In genomic region chr15:56202737-56203136, GRCh38 we compare ENCODE assay signal across 1 cellular context.
TF ChIP-seq lines count a peak whose summit lies in the region.

No MANE protein-coding gene starts in this region.

TF ChIP-seq in GM23338, 12 proteins besides CTCF, POLR2A, EP300 and RAD21 (continued from another document):
- TF ChIP-seq ZNF462 (CRISPR knock-in tag; IDR thresholded peaks at IDR 0.05) (no peak), JUNB (IDR thresholded peaks at IDR 0.05; ENCODE audit: unreplicated experiment) (no peak), POLR2AphosphoS5 (IDR thresholded peaks at IDR 0.05; ENCODE audit: low read depth) (no peak), ZNF331 (CRISPR knock-in tag; IDR thresholded peaks at IDR 0.05; ENCODE audit: low read depth) (no peak), STAT1 (IDR thresholded peaks at IDR 0.05; ENCODE audit: unreplicated experiment) (no peak), ETS1 (IDR thresholded peaks at IDR 0.05) (no peak)
